1 cellular context compared by ENCODE assay signal in the genomic region with DNA sequence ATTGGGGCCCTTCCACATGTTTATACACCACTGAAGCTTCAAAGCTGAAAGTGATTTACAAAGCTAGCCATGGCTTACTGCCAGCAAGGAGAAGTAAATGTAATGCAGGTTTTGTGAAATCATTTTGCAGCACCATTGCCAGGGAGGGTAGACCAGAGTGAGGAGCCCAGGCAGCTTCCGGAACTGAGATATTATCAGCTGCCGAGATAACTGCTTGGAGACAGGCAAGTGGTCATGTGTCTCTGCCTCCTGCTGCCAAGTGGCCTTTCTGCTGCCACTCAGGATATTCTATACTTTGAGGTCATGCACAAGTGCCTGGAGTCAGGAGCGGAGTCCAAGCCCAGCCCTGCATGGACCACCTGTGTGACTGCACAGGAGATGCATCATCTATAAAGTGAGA.
TF ChIP-seq lines count a peak whose summit lies in the region.

No MANE protein-coding gene starts in this region.

TF ChIP-seq in HEK293, 187 proteins besides CTCF, POLR2A, EP300 and RAD21 (continued from another document and continues in another):
- TF ChIP-seq, protein P1, sequence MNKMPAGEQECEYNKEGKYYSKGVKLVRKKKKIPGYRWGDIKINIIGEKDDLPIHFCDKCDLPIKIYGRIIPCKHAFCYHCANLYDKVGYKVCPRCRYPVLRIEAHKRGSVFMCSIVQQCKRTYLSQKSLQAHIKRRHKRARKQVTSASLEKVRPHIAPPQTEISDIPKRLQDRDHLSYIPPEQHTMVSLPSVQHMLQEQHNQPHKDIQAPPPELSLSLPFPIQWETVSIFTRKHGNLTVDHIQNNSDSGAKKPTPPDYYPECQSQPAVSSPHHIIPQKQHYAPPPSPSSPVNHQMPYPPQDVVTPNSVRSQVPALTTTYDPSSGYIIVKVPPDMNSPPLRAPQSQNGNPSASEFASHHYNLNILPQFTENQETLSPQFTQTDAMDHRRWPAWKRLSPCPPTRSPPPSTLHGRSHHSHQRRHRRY (tag by site-specific recombination; IDR thresholded peaks at IDR 0.05) = no peak
- no peak for TF ChIP-seq ZNF280D (tag by site-specific recombination; IDR thresholded peaks at IDR 0.05)
- peak; percentile 18; the same call in 1 of the 2 replicates for TF ChIP-seq ZIC2 (tag by site-specific recombination; IDR thresholded peaks at IDR 0.05)
- TF ChIP-seq SALL2 (tag by site-specific recombination; IDR thresholded peaks at IDR 0.05; ENCODE audit: borderline replicate concordance) = no peak
- TF ChIP-seq ZNF670 (tag by site-specific recombination; IDR thresholded peaks at IDR 0.05; ENCODE audit: low read depth) = no peak
- no peak for TF ChIP-seq ZFP69B (tag by site-specific recombination; IDR thresholded peaks at IDR 0.05)
- no peak for TF ChIP-seq ZNF184 (tag by site-specific recombination; IDR thresholded peaks at IDR 0.05)
- TF ChIP-seq GLIS1 (tag by site-specific recombination; IDR thresholded peaks at IDR 0.05) = peak; percentile 40; the same call in 1 of the 2 replicates
- no peak for TF ChIP-seq ZNF341 (tag by site-specific recombination; IDR thresholded peaks at IDR 0.05; ENCODE audit: low read depth)
- no peak for TF ChIP-seq EGR2 (tag by site-specific recombination; IDR thresholded peaks at IDR 0.05; ENCODE audit: low read depth)
- TF ChIP-seq ZNF529 (tag by site-specific recombination; IDR thresholded peaks at IDR 0.05; ENCODE audit: insufficient replicate concordance) = no peak
- TF ChIP-seq ZNF426 (tag by site-specific recombination; IDR thresholded peaks at IDR 0.05) = no peak
- TF ChIP-seq PRDM10 (tag by site-specific recombination; IDR thresholded peaks at IDR 0.05) = no peak
- TF ChIP-seq, protein P2, sequence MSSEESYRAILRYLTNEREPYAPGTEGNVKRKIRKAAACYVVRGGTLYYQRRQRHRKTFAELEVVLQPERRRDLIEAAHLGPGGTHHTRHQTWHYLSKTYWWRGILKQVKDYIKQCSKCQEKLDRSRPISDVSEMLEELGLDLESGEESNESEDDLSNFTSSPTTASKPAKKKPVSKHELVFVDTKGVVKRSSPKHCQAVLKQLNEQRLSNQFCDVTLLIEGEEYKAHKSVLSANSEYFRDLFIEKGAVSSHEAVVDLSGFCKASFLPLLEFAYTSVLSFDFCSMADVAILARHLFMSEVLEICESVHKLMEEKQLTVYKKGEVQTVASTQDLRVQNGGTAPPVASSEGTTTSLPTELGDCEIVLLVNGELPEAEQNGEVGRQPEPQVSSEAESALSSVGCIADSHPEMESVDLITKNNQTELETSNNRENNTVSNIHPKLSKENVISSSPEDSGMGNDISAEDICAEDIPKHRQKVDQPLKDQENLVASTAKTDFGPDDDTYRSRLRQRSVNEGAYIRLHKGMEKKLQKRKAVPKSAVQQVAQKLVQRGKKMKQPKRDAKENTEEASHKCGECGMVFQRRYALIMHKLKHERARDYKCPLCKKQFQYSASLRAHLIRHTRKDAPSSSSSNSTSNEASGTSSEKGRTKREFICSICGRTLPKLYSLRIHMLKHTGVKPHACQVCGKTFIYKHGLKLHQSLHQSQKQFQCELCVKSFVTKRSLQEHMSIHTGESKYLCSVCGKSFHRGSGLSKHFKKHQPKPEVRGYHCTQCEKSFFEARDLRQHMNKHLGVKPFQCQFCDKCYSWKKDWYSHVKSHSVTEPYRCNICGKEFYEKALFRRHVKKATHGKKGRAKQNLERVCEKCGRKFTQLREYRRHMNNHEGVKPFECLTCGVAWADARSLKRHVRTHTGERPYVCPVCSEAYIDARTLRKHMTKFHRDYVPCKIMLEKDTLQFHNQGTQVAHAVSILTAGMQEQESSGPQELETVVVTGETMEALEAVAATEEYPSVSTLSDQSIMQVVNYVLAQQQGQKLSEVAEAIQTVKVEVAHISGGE (tag by site-specific recombination; conservative IDR thresholded peaks at IDR 0.05; ENCODE audit: low read depth) = no peak
- no peak for TF ChIP-seq ZNF530 (tag by site-specific recombination; IDR thresholded peaks at IDR 0.05; ENCODE audit: low read depth)
- TF ChIP-seq ZNF76 (tag by site-specific recombination; IDR thresholded peaks at IDR 0.05; ENCODE audit: borderline replicate concordance, low read depth) = no peak
- no peak for TF ChIP-seq AEBP2 (tag by site-specific recombination; IDR thresholded peaks at IDR 0.05; ENCODE audit: borderline replicate concordance)
- no peak for TF ChIP-seq GLI2 (tag by site-specific recombination; IDR thresholded peaks at IDR 0.05; ENCODE audit: borderline replicate concordance, low read depth)
- peak; percentile 81 for TF ChIP-seq TRIM28 (IDR thresholded peaks at IDR 0.05; ENCODE audit: borderline replicate concordance, low read length)
- TF ChIP-seq ZSCAN5A (tag by site-specific recombination; IDR thresholded peaks at IDR 0.05) = no peak
- TF ChIP-seq FEZF1 (tag by site-specific recombination; IDR thresholded peaks at IDR 0.05) = peak; percentile 91
- TF ChIP-seq ZNF148 (tag by site-specific recombination; IDR thresholded peaks at IDR 0.05; ENCODE audit: borderline replicate concordance) = no peak
- no peak for TF ChIP-seq ZNF214 (tag by site-specific recombination; IDR thresholded peaks at IDR 0.05; ENCODE audit: borderline replicate concordance)
- TF ChIP-seq ZNF112 (tag by site-specific recombination; IDR thresholded peaks at IDR 0.05) = no peak
- no peak for TF ChIP-seq ZSCAN4 (tag by site-specific recombination; IDR thresholded peaks at IDR 0.05)
- no peak for TF ChIP-seq ZNF660 (tag by site-specific recombination; IDR thresholded peaks at IDR 0.05)
- no peak for TF ChIP-seq ZNF747 (tag by site-specific recombination; IDR thresholded peaks at IDR 0.05)
- no peak for TF ChIP-seq ZNF114 (tag by site-specific recombination; IDR thresholded peaks at IDR 0.05)
- TF ChIP-seq ZNF830 (tag by site-specific recombination; IDR thresholded peaks at IDR 0.05; ENCODE audit: low read depth) = no peak
- no peak for TF ChIP-seq PRDM4 (tag by site-specific recombination; IDR thresholded peaks at IDR 0.05)
